In genomic region chr10:131855763-131856401, GRCh38 we compare ENCODE assay signal across 16 cellular contexts.
"Had no signal": no experiment of that assay in that cellular context is flagged by ENCODE, and none has a peak within 500 bp of the region (broad histone marks: within the 10 kb centered on the region; RNA-seq: fewer than 3 reads in every experiment).

No MANE protein-coding gene starts in this region.

- H3K9me3 ChIP-seq: adrenal gland, prostate gland, stomach, vagina had no signal

- DNase-seq: activated CD4-positive, alpha-beta T cell treated with anti-CD3 and anti-CD28 coated beads for 4 hours; activated CD8-positive, alpha-beta memory T cell treated with anti-CD3 and anti-CD28 coated beads, Interleukin-2, amount 50 U/mL, for 48 hours; activated CD8-positive, alpha-beta T cell treated with anti-CD3 and anti-CD28 coated beads, Interleukin-2, amount 10 ng/mL, durations not matched to agents 7 days and 5 days; activated naive CD4-positive, alpha-beta T cell treated with anti-CD3 and anti-CD28 coated beads, Interleukin-2, amount 50 U/mL, for 16 hours; mesenchymal stem cell; occipital lobe; stomach; T-helper 17 cell had no signal

- ATAC-seq: activated CD8-positive, alpha-beta T cell treated with anti-CD3 and anti-CD28 coated beads, Interleukin-2, amount 10 ng/mL, durations not matched to agents 7 days and 5 days; esophagus mucosa; natural killer cell treated with Interleukin-12 subunit alpha and Interleukin-12 subunit beta and Interleukin-15 and Interleukin-18, amount 100 ng/mL, for 72 hours; right cardiac atrium; T-helper 17 cell had no signal

- H3K27me3 ChIP-seq: adrenal gland, vagina had no signal

- H3K4me1 ChIP-seq: adrenal gland, prostate gland, stomach, vagina had no signal

- H3K27ac ChIP-seq: adrenal gland, dorsolateral prefrontal cortex, prostate gland, stomach, vagina had no signal

- FAIRE-seq: endometrium had no signal

- H3K4me3 ChIP-seq: adrenal gland, dorsolateral prefrontal cortex, prostate gland, stomach, vagina had no signal

- H3K36me3 ChIP-seq: adrenal gland, prostate gland, stomach, vagina had no signal
